In genomic region chr17:5184284-5184683, GRCh38 we compare ENCODE assay signal across 20 cellular contexts. TPM values are rescaled to one million over a fixed set of nuclear protein-coding genes. Genes with fewer than 3 reads are reported as not detected.
"Had no signal": no experiment of that assay in that cellular context is flagged by ENCODE, and none has a peak within 500 bp of the region (broad histone marks: within the 10 kb centered on the region; RNA-seq: fewer than 3 reads in every experiment).

No MANE protein-coding gene starts in this region.

- H3K27me3 Mint-ChIP-seq: activated T-helper 17 cell treated with anti-CD3 and anti-CD28 coated beads, Interleukin-2, amount 50 U/mL, for 72 hours; stimulated activated memory B cell treated with anti-CD40 and anti-IgM and Interleukin-4, amounts not matched to agents 10 μg/mL and 1 μg/mL and 100 μg/mL, for 72 hours had no signal

- DNase-seq: activated CD4-positive, alpha-beta T cell treated with anti-CD3 and anti-CD28 coated beads, Interleukin-2, amount 50 U/mL, for 4 hours; activated CD4-positive, CD25-positive, alpha-beta regulatory T cell treated with anti-CD3 and anti-CD28 coated beads, Interleukin-2, amount 50 U/mL, for 72 hours; activated naive CD4-positive, alpha-beta T cell treated with anti-CD3 and anti-CD28 coated beads, Interleukin-2, amount 50 U/mL, for 16 hours; activated T-cell treated with anti-CD3 and anti-CD28 coated beads for 4 hours; amniotic stem cell; body of pancreas; stimulated activated CD4-positive, alpha-beta T cell treated with anti-CD3 and anti-CD28 coated beads, Interleukin-12 subunit alpha, Interleukin-12 subunit beta, amount 100 ng/mL, for 4 hours; substantia nigra; SW 1271; transverse colon had no signal

- H3K27ac Mint-ChIP-seq: activated T-helper 17 cell treated with anti-CD3 and anti-CD28 coated beads, Interleukin-2, amount 50 U/mL, for 72 hours; stimulated activated memory B cell treated with anti-CD40 and anti-IgM and Interleukin-4, amounts not matched to agents 10 μg/mL and 1 μg/mL and 100 μg/mL, for 72 hours had no signal

- ATAC-seq: activated T-helper 17 cell treated with anti-CD3 and anti-CD28 coated beads, Interleukin-2, amount 50 U/mL, for 72 hours; body of pancreas; left lobe of liver; sciatic nerve; stimulated activated memory B cell treated with anti-CD40 and anti-IgM and Interleukin-4, amounts not matched to agents 10 μg/mL and 1 μg/mL and 100 μg/mL, for 72 hours had no signal

- H3K4me1 Mint-ChIP-seq: activated T-helper 17 cell treated with anti-CD3 and anti-CD28 coated beads, Interleukin-2, amount 50 U/mL, for 72 hours; stimulated activated memory B cell treated with anti-CD40 and anti-IgM and Interleukin-4, amounts not matched to agents 10 μg/mL and 1 μg/mL and 100 μg/mL, for 72 hours had no signal

- H3K4me3 ChIP-seq: body of pancreas, esophagus muscularis mucosa, SJSA1, transverse colon had no signal

- H3K4me3 Mint-ChIP-seq: activated T-helper 17 cell treated with anti-CD3 and anti-CD28 coated beads, Interleukin-2, amount 50 U/mL, for 72 hours; stimulated activated memory B cell treated with anti-CD40 and anti-IgM and Interleukin-4, amounts not matched to agents 10 μg/mL and 1 μg/mL and 100 μg/mL, for 72 hours had no signal

RNA-seq across cellular contexts. Expression of gene SCIMP, which starts 50.4 kb away (rescaled TPM):
- total RNA-seq: activated T-helper 17 cell treated with anti-CD3 and anti-CD28 coated beads, Interleukin-2, amount 50 U/mL, for 72 hours; dermis microvascular lymphatic vessel endothelial cell; fibroblast of villous mesenchyme; osteoblast; pulmonary artery endothelial cell; SJSA1 had no signal
